9 cellular contexts compared by ENCODE assay signal in the genomic region with DNA sequence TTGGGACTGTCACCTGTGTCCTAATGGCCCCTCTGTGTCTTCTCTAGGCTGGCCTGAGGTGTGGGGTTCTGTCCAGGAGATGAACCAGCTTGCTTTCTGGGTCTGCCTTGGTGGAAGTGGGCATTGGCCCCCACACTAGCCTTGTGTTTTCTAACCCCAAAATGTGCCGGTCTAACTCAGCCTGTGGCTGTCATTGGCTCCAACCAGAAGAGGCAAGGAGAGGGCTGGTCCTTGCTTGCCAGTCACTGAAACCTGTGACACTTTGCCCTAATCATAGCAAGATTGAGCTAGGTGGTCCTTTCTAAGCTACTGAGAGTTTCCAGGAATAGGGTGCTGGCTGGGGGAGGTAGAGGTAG. TPM values are rescaled to one million over a fixed set of nuclear protein-coding genes. Genes with fewer than 3 reads are reported as not detected.
DNase-seq lines count a peak whose midpoint lies in the region; ATAC-seq, FAIRE-seq and TF ChIP-seq lines count a peak whose summit lies in the region.
"Had no signal": no experiment of that assay in that cellular context is flagged by ENCODE, and none has a peak within 500 bp of the region (broad histone marks: within the 10 kb centered on the region; RNA-seq: fewer than 3 reads in every experiment).

No MANE protein-coding gene starts in this region.

- dilution Hi-C loops in keratinocyte (cut with MboI; ENCODE audit: extremely low pct_ligation_motif_present, low sequenced_read_pairs): no loop called here

- H3K36me3 ChIP-seq in keratinocyte (ENCODE audit: control insufficient read depth in 2 of 2, extremely low read depth in 1 of 2, insufficient read depth in 2 of 2, low read length in 2 of 2) (peaks cover 25 to 26% of the 10 kb centered on the region in 2 experiments), thoracic aorta (peaks cover 23% of the 10 kb centered on the region)

- no peak for FAIRE-seq in keratinocyte (lab: Jason Lieb, UNC)
- FAIRE-seq: HTR-8/SVneo had no signal

- H3K4me1 ChIP-seq in keratinocyte (ENCODE audit: control insufficient read depth, extremely low read depth, insufficient read depth, low read length) (peaks cover 34% of the 10 kb centered on the region), thoracic aorta (ENCODE audit: control insufficient read depth in 1 of 2, low read depth in 2 of 2) (peaks cover 28 to 57% of the 10 kb centered on the region in 2 donors)

- H3K4me3 ChIP-seq in keratinocyte (ENCODE audit: control insufficient read depth in 2 of 3, extremely low read depth in 1 of 3, insufficient read depth in 2 of 3, low read depth in 1 of 3, low read length in 3 of 3) (peak overlapping the region; percentile 7 to 92 (median 87)), thoracic aorta (peak overlapping the region; percentile 99)

- H3K79me2 ChIP-seq in keratinocyte (ENCODE audit: control insufficient read depth, insufficient read depth, low read length): peaks cover 68% of the 10 kb centered on the region

- peaks cover 6% of the 10 kb centered on the region for H3K9me1 ChIP-seq in keratinocyte (ENCODE audit: control insufficient read depth, extremely low read depth, insufficient read depth, low read length)

- no peaks in the 10 kb centered on the region for H3K9me3 Mint-ChIP-seq in activated CD4-positive, alpha-beta memory T cell treated with anti-CD3 and anti-CD28 coated beads, Interleukin-2, amount 10 ng/mL, durations not matched to agents 7 days and 5 days

- CTCF ChIA-PET in activated CD4-positive, alpha-beta memory T cell treated with anti-CD3 and anti-CD28 coated beads, Interleukin-2, amount 10 ng/mL, durations not matched to agents 7 days and 5 days (lab: Charles Lee): interaction anchor here (0.8 to 3.0 kb wide), 16 partner anchors 11 to 247 kb away, joined by 3 to 53 read pairs (median 5); partner anchors contain the start of genes PPCDC and RPP25
- CTCF ChIA-PET in HEK293T (lab: Yijun Ruan, JAX): interaction anchor here (0.6 to 2.7 kb wide), 21 partner anchors 10 to 302 kb away, joined by 3 to 33 read pairs (median 4); no protein-coding TSS in a partner anchor

- peak; percentile 62 for DNase-seq in activated CD8-positive, alpha-beta memory T cell treated with anti-CD3 and anti-CD28 coated beads, Interleukin-2, amount 50 U/mL, for 48 hours
- no peak for DNase-seq in activated CD8-positive, alpha-beta memory T cell treated with anti-CD3 and anti-CD28 coated beads for 24 hours
- peak; percentile 32 for DNase-seq in activated CD4-positive, alpha-beta memory T cell treated with anti-CD3 and anti-CD28 coated beads, Interleukin-2, amount 10 ng/mL, durations not matched to agents 7 days and 5 days
- no peak for DNase-seq in keratinocyte (ENCODE audit: low read depth, low spot score)
- DNase-seq in thoracic aorta (ENCODE audit: low spot score): no peak
- DNase-seq in HEK293T (ENCODE audit: extremely low spot score): no peak

- H3K27me3 ChIP-seq in keratinocyte (ENCODE audit: control insufficient read depth, extremely low read depth, insufficient read depth, low read length) (no peaks in the 10 kb centered on the region), thoracic aorta (replicated peaks; ENCODE audit: insufficient read depth) (no peaks in the 10 kb centered on the region)

- peak overlapping the region; percentile 35 for H3K9ac ChIP-seq in keratinocyte (ENCODE audit: control insufficient read depth, extremely low read depth, insufficient read depth, low read length)

- POLR2A ChIA-PET in activated CD4-positive, alpha-beta memory T cell treated with anti-CD3 and anti-CD28 coated beads, Interleukin-2, amount 10 ng/mL, durations not matched to agents 7 days and 5 days (lab: Charles Lee): interaction anchor here (0.7 to 2.8 kb wide), 14 partner anchors 11 to 180 kb away, joined by 3 to 47 read pairs (median 6); partner anchors contain the start of gene PPCDC
- POLR2A ChIA-PET in HEK293T (lab: Yijun Ruan, JAX): interaction anchor here (0.6 to 2.6 kb wide), 9 partner anchors 12 to 209 kb away, joined by 3 to 18 read pairs (median 3); partner anchors contain the start of genes PPCDC and SCAMP5

- H3K27me3 Mint-ChIP-seq in activated CD4-positive, alpha-beta memory T cell treated with anti-CD3 and anti-CD28 coated beads, Interleukin-2, amount 10 ng/mL, durations not matched to agents 7 days and 5 days: no peaks in the 10 kb centered on the region

- peaks cover 51% of the 10 kb centered on the region for H3K36me3 Mint-ChIP-seq in activated CD4-positive, alpha-beta memory T cell treated with anti-CD3 and anti-CD28 coated beads, Interleukin-2, amount 10 ng/mL, durations not matched to agents 7 days and 5 days (ENCODE audit: low read depth)

- ATAC-seq in thoracic aorta (ENCODE audit: insufficient number of reproducible peaks, low FRiP score, low read depth): no peak
- ATAC-seq in GM19395 (IDR thresholded peaks at IDR 0.05; ENCODE audit: unreplicated experiment): no peak
- no peak for ATAC-seq in GM18502 (IDR thresholded peaks at IDR 0.05; ENCODE audit: poor library complexity, unreplicated experiment)

- no peak overlapping the region for H2AFZ ChIP-seq in keratinocyte (ENCODE audit: control insufficient read depth, low read length)

- H4K20me1 ChIP-seq in keratinocyte (ENCODE audit: control insufficient read depth, extremely low read depth, insufficient read depth, low read length): peaks cover 41% of the 10 kb centered on the region

- peak overlapping the region; percentile 90 for H3K27ac Mint-ChIP-seq in activated CD4-positive, alpha-beta memory T cell treated with anti-CD3 and anti-CD28 coated beads, Interleukin-2, amount 10 ng/mL, durations not matched to agents 7 days and 5 days

- H3K27ac ChIP-seq in keratinocyte (ENCODE audit: control insufficient read depth, insufficient read depth, low read length): peak overlapping the region; percentile 13
- peak overlapping the region; percentile 93 to 98 for H3K27ac ChIP-seq in thoracic aorta

- H3K4me1 Mint-ChIP-seq in activated CD4-positive, alpha-beta memory T cell treated with anti-CD3 and anti-CD28 coated beads, Interleukin-2, amount 10 ng/mL, durations not matched to agents 7 days and 5 days: peaks cover 56% of the 10 kb centered on the region

- no peak for TF ChIP-seq CTCF in keratinocyte (optimal IDR thresholded peaks at IDR 0.05 in 1 of 3, IDR thresholded peaks at IDR 0.05 in 1 of 3, conservative IDR thresholded peaks at IDR 0.05 in 1 of 3; ENCODE audit: extremely low read depth in 1 of 3, insufficient read depth in 2 of 3, low read length in 3 of 3)
- TF ChIP-seq CTCF in thoracic aorta (IDR thresholded peaks at IDR 0.05): no peak

- H3K4me2 ChIP-seq in keratinocyte (ENCODE audit: control insufficient read depth, extremely low read depth, insufficient read depth, low read depth, low read length): peak overlapping the region; percentile 99

- H3K4me3 Mint-ChIP-seq in activated CD4-positive, alpha-beta memory T cell treated with anti-CD3 and anti-CD28 coated beads, Interleukin-2, amount 10 ng/mL, durations not matched to agents 7 days and 5 days: peak overlapping the region; percentile 92

- no peaks in the 10 kb centered on the region for H3K9me3 ChIP-seq in keratinocyte (ENCODE audit: control insufficient read depth, low read depth, low read length)
- no peaks in the 10 kb centered on the region for H3K9me3 ChIP-seq in thoracic aorta

TF ChIP-seq in HEK293T, 16 proteins besides CTCF, POLR2A, EP300 and RAD21 (continues in another document):
- TF ChIP-seq ELF4 (IDR thresholded peaks at IDR 0.05): no peak
- TF ChIP-seq CTBP1 (IDR thresholded peaks at IDR 0.05; ENCODE audit: borderline replicate concordance): no peak
- TF ChIP-seq FOXA1 (IDR thresholded peaks at IDR 0.05): no peak
- no peak for TF ChIP-seq FOXM1 (IDR thresholded peaks at IDR 0.05; ENCODE audit: borderline replicate concordance)
- no peak for TF ChIP-seq FOXK2 (IDR thresholded peaks at IDR 0.05)
- no peak for TF ChIP-seq LEF1 (IDR thresholded peaks at IDR 0.05; ENCODE audit: borderline replicate concordance)
- no peak for TF ChIP-seq SP1 (IDR thresholded peaks at IDR 0.05)
- no peak for TF ChIP-seq TARDBP (IDR thresholded peaks at IDR 0.05)
- TF ChIP-seq ZNF384 (IDR thresholded peaks at IDR 0.05): no peak
- TF ChIP-seq, protein P1, sequence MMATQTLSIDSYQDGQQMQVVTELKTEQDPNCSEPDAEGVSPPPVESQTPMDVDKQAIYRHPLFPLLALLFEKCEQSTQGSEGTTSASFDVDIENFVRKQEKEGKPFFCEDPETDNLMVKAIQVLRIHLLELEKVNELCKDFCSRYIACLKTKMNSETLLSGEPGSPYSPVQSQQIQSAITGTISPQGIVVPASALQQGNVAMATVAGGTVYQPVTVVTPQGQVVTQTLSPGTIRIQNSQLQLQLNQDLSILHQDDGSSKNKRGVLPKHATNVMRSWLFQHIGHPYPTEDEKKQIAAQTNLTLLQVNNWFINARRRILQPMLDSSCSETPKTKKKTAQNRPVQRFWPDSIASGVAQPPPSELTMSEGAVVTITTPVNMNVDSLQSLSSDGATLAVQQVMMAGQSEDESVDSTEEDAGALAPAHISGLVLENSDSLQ (IDR thresholded peaks at IDR 0.05): no peak
- no peak for TF ChIP-seq BHLHE40 (IDR thresholded peaks at IDR 0.05; ENCODE audit: borderline replicate concordance)
- TF ChIP-seq SUZ12 (IDR thresholded peaks at IDR 0.05): no peak
- TF ChIP-seq L3MBTL2 (conservative IDR thresholded peaks at IDR 0.05): no peak

RNA-seq across cellular contexts. Expression of gene C15orf39, which starts 2.2 kb away (rescaled TPM):
- total RNA-seq in activated CD4-positive, alpha-beta memory T cell treated with anti-CD3 and anti-CD28 coated beads, Interleukin-2, amount 10 ng/mL, durations not matched to agents 7 days and 5 days: 10 to 100 TPM; 65.0 to 69.2 TPM
- polyA plus RNA-seq in keratinocyte: 1.8 to 5.3 TPM (median 2.1 TPM) in 3 replicates
- 0.80 TPM for polyA plus RNA-seq in keratinocyte (2011; ENCODE audit: low read depth)
- 3.1 and 4.4 TPM in 2 replicates for polyA plus RNA-seq in keratinocyte (2011; cell fraction: cytosol; rRNA removed)
- 9.4 and 10.9 TPM in 2 replicates for polyA plus RNA-seq in keratinocyte (2011; cell fraction: nucleus; rRNA removed)
- 6.4 and 11.6 TPM in 2 replicates for polyA plus RNA-seq in keratinocyte (2012; ENCODE audit: low replicate concordance)
- 5.4 to 31.9 TPM (median 6.0 TPM) in 3 replicates for polyA minus RNA-seq in keratinocyte
- polyA minus RNA-seq in keratinocyte (2011; cell fraction: cytosol; rRNA and poly(A)+ RNA removed): 11.1 TPM
- 13.2 TPM in 2 replicates for polyA minus RNA-seq in keratinocyte (2011; cell fraction: nucleus; rRNA and poly(A)+ RNA removed)
- total RNA-seq in thoracic aorta: 10 to 100 TPM; 22.7 to 45.2 TPM

RNA-seq across cellular contexts. Expression of gene GOLGA6C, which starts 54.2 kb away (rescaled TPM):
- not detected for total RNA-seq in activated CD4-positive, alpha-beta memory T cell treated with anti-CD3 and anti-CD28 coated beads, Interleukin-2, amount 10 ng/mL, durations not matched to agents 7 days and 5 days
- not detected in 3 replicates for polyA plus RNA-seq in keratinocyte
- polyA plus RNA-seq in keratinocyte (2011; ENCODE audit: low read depth): not detected
- not detected in 2 replicates for polyA plus RNA-seq in keratinocyte (2011; cell fraction: cytosol; rRNA removed)
- not detected in 2 replicates for polyA plus RNA-seq in keratinocyte (2011; cell fraction: nucleus; rRNA removed)
- polyA plus RNA-seq in keratinocyte (2012; ENCODE audit: low replicate concordance): not detected in 2 replicates
- polyA minus RNA-seq in keratinocyte: not detected in 3 replicates
- not detected for polyA minus RNA-seq in keratinocyte (2011; cell fraction: cytosol; rRNA and poly(A)+ RNA removed)
- polyA minus RNA-seq in keratinocyte (2011; cell fraction: nucleus; rRNA and poly(A)+ RNA removed): not detected in 2 replicates
- total RNA-seq in thoracic aorta: under 1 TPM in 1 of 2 donors, not detected in 1; 0.56 TPM

Comparison
In these comparisons a context has a peak if more than half of its experiments do, and no peak if none do; other contexts are left out.
1. DNase-seq: peak in activated CD8-positive, alpha-beta memory T cell treated with anti-CD3 and anti-CD28 coated beads, Interleukin-2, amount 50 U/mL, for 48 hours (single experiment) and activated CD4-positive, alpha-beta memory T cell treated with anti-CD3 and anti-CD28 coated beads, Interleukin-2, amount 10 ng/mL, durations not matched to agents 7 days and 5 days (single experiment); none in activated CD8-positive, alpha-beta memory T cell treated with anti-CD3 and anti-CD28 coated beads for 24 hours (single experiment), keratinocyte (single experiment), thoracic aorta (single experiment) and HEK293T (single experiment).